ENCODE assay signal across 19 cellular contexts in genomic region chr9:82903503-82903902, GRCh38.
DNase-seq lines count a peak whose midpoint lies in the region; TF ChIP-seq lines count a peak whose summit lies in the region.
"Had no signal": no experiment of that assay in that cellular context is flagged by ENCODE, and none has a peak within 500 bp of the region (broad histone marks: within the 10 kb centered on the region; RNA-seq: fewer than 3 reads in every experiment).

No MANE protein-coding gene starts in this region.

- H3K79me2 ChIP-seq in H9 (ENCODE audit: insufficient read depth, low read length) = no peaks in the 10 kb centered on the region

- no peak overlapping the region for H3K18ac ChIP-seq in H9 (ENCODE audit: insufficient read length, low read depth, low read length)

- no peak overlapping the region for H3K27ac ChIP-seq in H9 (ENCODE audit: insufficient read length, low read depth, low read length)
- H3K27ac ChIP-seq: suprapubic skin had no signal

- peaks cover 6 to 10% of the 10 kb centered on the region in 2 experiments for H3K4me1 Mint-ChIP-seq in H9
- H3K4me1 Mint-ChIP-seq: activated CD4-positive, alpha-beta T cell treated with anti-CD3 and anti-CD28 coated beads for 36 hours; activated naive CD8-positive, alpha-beta T cell treated with anti-CD3 and anti-CD28 coated beads, Interleukin-2, amount 50 U/mL, for 24 hours; activated T-helper 17 cell treated with anti-CD3 and anti-CD28 coated beads, Interleukin-2, amount 50 U/mL, for 72 hours; CD8-positive, alpha-beta memory T cell had no signal

- no peak overlapping the region for H2BK5ac ChIP-seq in H9 (ENCODE audit: insufficient read length, low read length)

- H2BK15ac ChIP-seq in H9 (ENCODE audit: low read depth, low read length) = no peak overlapping the region

- H2AFZ ChIP-seq in H9 (ENCODE audit: low read length) = no peak overlapping the region

- H4K91ac ChIP-seq in H9 (ENCODE audit: insufficient read length, low read depth, low read length) = no peak overlapping the region

- no peaks in the 10 kb centered on the region for H3K27me3 Mint-ChIP-seq in H9 (ENCODE audit: low read depth)
- H3K27me3 Mint-ChIP-seq: activated CD4-positive, alpha-beta T cell treated with anti-CD3 and anti-CD28 coated beads for 36 hours; activated naive CD8-positive, alpha-beta T cell treated with anti-CD3 and anti-CD28 coated beads, Interleukin-2, amount 50 U/mL, for 24 hours; activated T-helper 17 cell treated with anti-CD3 and anti-CD28 coated beads, Interleukin-2, amount 50 U/mL, for 72 hours; CD8-positive, alpha-beta memory T cell had no signal

- H3K14ac ChIP-seq in H9 (ENCODE audit: insufficient read depth, low read length) = no peak overlapping the region

- no peak overlapping the region for H3K9ac ChIP-seq in H9 (ENCODE audit: extremely low read depth, insufficient read length, low read length)

- H2AK5ac ChIP-seq in H9 (ENCODE audit: insufficient read length, low read length) = no peak overlapping the region

- H3K4me2 ChIP-seq in H9 (ENCODE audit: insufficient read depth, insufficient read length, low read length) = no peak overlapping the region

- no peak overlapping the region for H4K5ac ChIP-seq in H9 (ENCODE audit: insufficient read length, low read depth, low read length)

- H3K9me3 ChIP-seq in H9 (ENCODE audit: control insufficient read depth, low read depth, low read length) = no peaks in the 10 kb centered on the region
- H3K9me3 ChIP-seq: suprapubic skin had no signal

- no peak overlapping the region for H3K4ac ChIP-seq in H9 (ENCODE audit: low read depth, low read length)

- 0 out of 2 replicates have a peak, but pooled peaks cover 1% of the 10 kb centered on the region for H3K27me3 ChIP-seq in H9 (ENCODE audit: insufficient read depth, low read length)
- H3K27me3 ChIP-seq: suprapubic skin had no signal

- no peak overlapping the region for H3T11ph ChIP-seq in H9 (ENCODE audit: low read length)

- peak; percentile 53 for TF ChIP-seq CTCF in H9 (conservative IDR thresholded peaks at IDR 0.05)

- H3K4me1 ChIP-seq in H9 (ENCODE audit: insufficient read depth, low read length) = no peaks in the 10 kb centered on the region
- H3K4me1 ChIP-seq: suprapubic skin had no signal

- no peaks in the 10 kb centered on the region for H4K20me1 ChIP-seq in H9 (ENCODE audit: control insufficient read depth, insufficient read depth, insufficient read length)

- H3K23ac ChIP-seq in H9 (ENCODE audit: insufficient read length, low read depth, low read length) = no peak overlapping the region

- H2BK20ac ChIP-seq in H9 (ENCODE audit: low read depth, low read length, poor library complexity, severe bottlenecking) = no peak overlapping the region

- H3K4me3 Mint-ChIP-seq in H9 = no peak overlapping the region
- H3K4me3 Mint-ChIP-seq: activated CD4-positive, alpha-beta T cell treated with anti-CD3 and anti-CD28 coated beads for 36 hours; activated naive CD8-positive, alpha-beta T cell treated with anti-CD3 and anti-CD28 coated beads, Interleukin-2, amount 50 U/mL, for 24 hours; activated T-helper 17 cell treated with anti-CD3 and anti-CD28 coated beads, Interleukin-2, amount 50 U/mL, for 72 hours; CD8-positive, alpha-beta memory T cell had no signal

- H4K8ac ChIP-seq in H9 (replicated peaks; ENCODE audit: insufficient read length, low read depth, low read length) = no peak overlapping the region

- H3K9me3 Mint-ChIP-seq in H9 = peaks cover 3 to 4% of the 10 kb centered on the region in 2 experiments; a peak in 3 of 5 replicates
- H3K9me3 Mint-ChIP-seq: activated naive CD8-positive, alpha-beta T cell treated with anti-CD3 and anti-CD28 coated beads, Interleukin-2, amount 50 U/mL, for 24 hours had no signal

- peak overlapping the region in 1 of 3 experiments; percentile 62; a peak in 1 of 7 replicates for H3K27ac Mint-ChIP-seq in H9
- H3K27ac Mint-ChIP-seq: activated CD4-positive, alpha-beta T cell treated with anti-CD3 and anti-CD28 coated beads for 36 hours; activated naive CD8-positive, alpha-beta T cell treated with anti-CD3 and anti-CD28 coated beads, Interleukin-2, amount 50 U/mL, for 24 hours; activated T-helper 17 cell treated with anti-CD3 and anti-CD28 coated beads, Interleukin-2, amount 50 U/mL, for 72 hours; CD8-positive, alpha-beta memory T cell had no signal

- no peaks in the 10 kb centered on the region for H3K23me2 ChIP-seq in H9 (ENCODE audit: insufficient read length, low read depth, low read length, poor library complexity, severe bottlenecking)

- H3K36me3 Mint-ChIP-seq in H9 (ENCODE audit: insufficient read depth in 1 of 3, low read depth in 3 of 3) = peaks cover 0 to 5% (median 2%) of the 10 kb centered on the region in 3 experiments; a peak in 2 of 7 replicates
- H3K36me3 Mint-ChIP-seq: CD8-positive, alpha-beta memory T cell had no signal

- DNase-seq in A172 (ENCODE audit: low spot score) (peak; percentile 18), H9 (no peak), OCI-M1 (lab: John Stamatoyannopoulos, UW) (peak; percentile 8), hepatic stellate cell (ENCODE audit: low spot score) (peak; percentile 2), mesenteric fat pad (ENCODE audit: low spot score) (no peak), AML-193 (lab: John Stamatoyannopoulos, UW) (no peak), mucosa of gallbladder (ENCODE audit: low spot score) (no peak), SIG-M5 (lab: John Stamatoyannopoulos, UW) (no peak)
- DNase-seq: activated CD4-positive, alpha-beta T cell treated with anti-CD3 and anti-CD28 coated beads for 36 hours; activated naive CD8-positive, alpha-beta T cell treated with anti-CD3 and anti-CD28 coated beads, Interleukin-2, amount 50 U/mL, for 24 hours; CD8-positive, alpha-beta memory T cell; DND-41; foreskin fibroblast; NCI-H1105; NCI-H2107; NCI-H526 treated with DMSO at 0.1 percent for 48 hours; T-helper 9 cell had no signal

- H2BK120ac ChIP-seq in H9 (ENCODE audit: low read depth, low read length, poor library complexity, severe bottlenecking) = no peak overlapping the region

- H3K56ac ChIP-seq in H9 (ENCODE audit: insufficient read length, low read depth, low read length) = no peak overlapping the region

- no peak overlapping the region for H2BK12ac ChIP-seq in H9 (ENCODE audit: insufficient read length, low read depth, low read length)

- WGBS in H9 (ENCODE audit: extremely low coverage, insufficient read length, low lambda C conversion rate) = no CpG with 5 or more reads among the region's 4 CpGs

- H3K79me1 ChIP-seq in H9 (ENCODE audit: insufficient read depth, low read depth, low read length, poor library complexity, severe bottlenecking) = no peaks in the 10 kb centered on the region

Comparison
In these comparisons a context has a peak if more than half of its experiments do, and no peak if none do; other contexts are left out.
1. DNase-seq: peak in A172 (single experiment), OCI-M1 (single experiment) and hepatic stellate cell (single experiment); none in H9 (single experiment), mesenteric fat pad (single experiment), AML-193 (0 of 2), mucosa of gallbladder (single experiment) and SIG-M5 (single experiment).